ENCODE assay signal across 16 cellular contexts in the genomic region with DNA sequence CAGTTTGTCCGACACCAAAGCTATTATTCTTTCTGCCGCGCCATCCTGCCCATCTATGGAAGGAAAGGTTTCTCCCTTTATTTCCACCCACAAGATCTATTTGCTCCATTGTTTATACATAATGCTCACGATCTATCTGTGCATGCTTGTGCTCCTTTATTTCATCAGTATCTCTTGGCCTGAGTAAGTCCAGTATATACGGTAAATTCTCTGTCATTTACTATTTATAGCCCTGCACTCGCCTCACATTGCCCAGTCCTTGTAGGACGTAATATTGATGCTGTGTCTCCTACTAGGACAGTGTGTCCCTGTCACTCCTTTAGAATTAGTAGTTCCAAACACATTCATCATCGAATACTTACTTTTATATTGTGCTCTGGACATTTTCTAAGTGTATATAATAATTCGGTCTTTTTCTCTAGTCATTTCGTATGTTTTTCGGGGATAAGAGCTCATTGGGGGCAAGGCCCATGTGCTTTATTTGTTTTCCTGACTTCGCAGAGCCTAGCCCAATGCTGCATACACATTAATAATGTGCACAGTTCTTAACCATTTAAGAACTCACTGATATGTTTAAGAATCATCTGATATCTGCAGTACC. TPM values are rescaled to one million over a fixed set of nuclear protein-coding genes. Genes with fewer than 3 reads are reported as not detected.
DNase-seq lines count a peak whose midpoint lies in the region; ATAC-seq and TF ChIP-seq lines count a peak whose summit lies in the region.
"Had no signal": no experiment of that assay in that cellular context is flagged by ENCODE, and none has a peak within 500 bp of the region (broad histone marks: within the 10 kb centered on the region; RNA-seq: fewer than 3 reads in every experiment).

No MANE protein-coding gene starts in this region.

- H2AFZ ChIP-seq in SK-N-SH (ENCODE audit: low read depth) = no peak overlapping the region

- CTCF ChIA-PET in SK-N-SH (lab: Yijun Ruan, JAX) = interaction anchor here (1.3 kb wide), 1 partner anchor 96 kb away, joined by 3 read pairs; no protein-coding TSS in a partner anchor

- no peak for DNase-seq in SK-N-SH
- DNase-seq in fibroblast of pulmonary artery (ENCODE audit: low read depth) = peak; percentile 76
- DNase-seq in vagina (ENCODE audit: extremely low spot score in 2 of 2) = no peak
- no peak for DNase-seq in iPS-NIHi7 (ENCODE audit: extremely low spot score)
- DNase-seq in mesothelial cell of epicardium (ENCODE audit: low spot score in 2 of 2, unreplicated experiment in 2 of 2) = no peak
- no peak for DNase-seq in stimulated activated CD4-positive, alpha-beta T cell treated with anti-CD3 and anti-CD28 coated beads, Interleukin-15, amount 100 ng/mL, for 24 hours
- DNase-seq: activated CD4-positive, alpha-beta T cell treated with anti-CD3 and anti-CD28 coated beads for 1 hour; activated effector memory CD4-positive, alpha-beta T cell treated with Interleukin-2 at 50 U/mL for 16 hours; DMS 273 treated with DMSO at 0.1 percent for 48 hours; H9; naive thymus-derived CD8-positive, alpha-beta T cell; NCI-H345; SIG-M5 had no signal

- H3K4me1 ChIP-seq in SK-N-SH (ENCODE audit: control insufficient read depth in 1 of 2, insufficient read depth in 2 of 2, low read depth in 1 of 2, low read length in 1 of 2) (peaks cover 0 to 8% of the 10 kb centered on the region in 2 experiments; a peak in 1 of 4 replicates), vagina (peaks cover 13% of the 10 kb centered on the region)

- ATAC-seq in SK-N-SH treated with all-trans-retinoic acid at 6 μM for 48 hours = no peak
- ATAC-seq: naive thymus-derived CD8-positive, alpha-beta T cell had no signal

- H3K36me3 ChIP-seq in SK-N-SH (replicated peaks in 1 of 2; ENCODE audit: control insufficient read depth in 1 of 2, insufficient read depth in 2 of 2, low read length in 1 of 2) (no peaks in the 10 kb centered on the region), vagina (no peaks in the 10 kb centered on the region)

- TF ChIP-seq POLR2A in vagina (IDR thresholded peaks at IDR 0.05) = no peak

- H3K4me1 Mint-ChIP-seq in nephron (peaks cover 34% of the 10 kb centered on the region), mesothelial cell of epicardium (peaks cover 13% of the 10 kb centered on the region)

- TF ChIP-seq CTCF in SK-N-SH (IDR thresholded peaks at IDR 0.05) (no peak), fibroblast of pulmonary artery (IDR thresholded peaks at IDR 0.05; ENCODE audit: low read length, missing control alignments) (no peak), nephron (IDR thresholded peaks at IDR 0.05; ENCODE audit: unreplicated experiment in 3 of 3) (no peak), vagina (IDR thresholded peaks at IDR 0.05) (no peak), mesothelial cell of epicardium (IDR thresholded peaks at IDR 0.05; ENCODE audit: unreplicated experiment) (no peak)

- H3K9me2 ChIP-seq in SK-N-SH = no peaks in the 10 kb centered on the region

- no peaks in the 10 kb centered on the region for H3K9me3 ChIP-seq in SK-N-SH
- H3K9me3 ChIP-seq in vagina = peaks cover 6% of the 10 kb centered on the region

- H3F3A ChIP-seq in SK-N-SH (replicated peaks; ENCODE audit: insufficient read depth) = peaks cover 10% of the 10 kb centered on the region

- no peak for TF ChIP-seq EP300 in SK-N-SH (IDR thresholded peaks at IDR 0.05; ENCODE audit: borderline replicate concordance in 1 of 2, low read depth in 1 of 2, low read length in 1 of 2)

- H3K27ac Mint-ChIP-seq in nephron (peak overlapping the region; percentile 0 to 23 (median 5)), mesothelial cell of epicardium (no peak overlapping the region)
- H3K27ac Mint-ChIP-seq: H9 had no signal

- H3K27me3 ChIP-seq in SK-N-SH (ENCODE audit: insufficient read depth) (no peaks in the 10 kb centered on the region), vagina (no peaks in the 10 kb centered on the region)

- H3K9ac ChIP-seq in SK-N-SH = no peak overlapping the region

- peaks cover 6% of the 10 kb centered on the region for H3K9me3 Mint-ChIP-seq in nephron
- peaks cover 16% of the 10 kb centered on the region for H3K9me3 Mint-ChIP-seq in mesothelial cell of epicardium

- no peak overlapping the region for H3K4me2 ChIP-seq in SK-N-SH

- H3K27me3 Mint-ChIP-seq in nephron (ENCODE audit: low read depth) (no peaks in the 10 kb centered on the region), mesothelial cell of epicardium (ENCODE audit: low read depth) (peaks cover 43% of the 10 kb centered on the region)

- 62% methylated on average over 12 of the region's 12 CpGs for WGBS in SK-N-SH (ENCODE audit: low lambda C conversion rate)

- peaks cover 8% of the 10 kb centered on the region for H3K79me2 ChIP-seq in SK-N-SH (ENCODE audit: insufficient read depth)

- H4K20me1 ChIP-seq in SK-N-SH (ENCODE audit: insufficient read depth) = no peaks in the 10 kb centered on the region

- intact Hi-C loops in vagina (cut with DNase I) = loop anchor here (10.0 kb wide), 1 partner anchor 1453 kb away; a partner anchor contains a TSS

- H3K36me3 Mint-ChIP-seq in nephron (ENCODE audit: low read depth) (no peaks in the 10 kb centered on the region), mesothelial cell of epicardium (no peaks in the 10 kb centered on the region)

- H3K4me3 Mint-ChIP-seq in nephron = peak overlapping the region; percentile 4 to 60 (median 53)
- H3K4me3 Mint-ChIP-seq in mesothelial cell of epicardium = no peak overlapping the region
- H3K4me3 Mint-ChIP-seq: dendritic cell treated with granulocyte-macrophage colony-stimulating factor and Interleukin-4, amounts not matched to agents 40 ng/mL and 50 ng/mL, for 4 days; H9 had no signal

- H3K27ac ChIP-seq in SK-N-SH (ENCODE audit: low read depth in 2 of 2, low read length in 1 of 2) (no peak overlapping the region), vagina (peak overlapping the region; percentile 98)

- no peak for TF ChIP-seq RAD21 in SK-N-SH (IDR thresholded peaks at IDR 0.05; ENCODE audit: low read length)

- POLR2A ChIA-PET in SK-N-SH (lab: Yijun Ruan, JAX) = interaction anchor here (0.6 kb wide), 1 partner anchor 532 kb away, joined by 3 read pairs; no protein-coding TSS in a partner anchor

- H3K4me3 ChIP-seq in SK-N-SH (ENCODE audit: low read depth in 2 of 2, low read length in 1 of 2) (no peak overlapping the region), fibroblast of pulmonary artery (replicated peaks; ENCODE audit: low read depth, low read length) (no peak overlapping the region), vagina (peak overlapping the region in 1 of 2 donors; percentile 14)

TF ChIP-seq in SK-N-SH, 30 proteins besides CTCF, POLR2A, EP300 and RAD21:
- TF ChIP-seq MEF2A (IDR thresholded peaks at IDR 0.05; ENCODE audit: borderline replicate concordance, low read depth) = peak; percentile 56; the same call in 1 of the 2 replicates
- TF ChIP-seq, protein P1, sequence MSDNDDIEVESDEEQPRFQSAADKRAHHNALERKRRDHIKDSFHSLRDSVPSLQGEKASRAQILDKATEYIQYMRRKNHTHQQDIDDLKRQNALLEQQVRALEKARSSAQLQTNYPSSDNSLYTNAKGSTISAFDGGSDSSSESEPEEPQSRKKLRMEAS (IDR thresholded peaks at IDR 0.05; ENCODE audit: low read depth) = no peak

TF ChIP-seq in SK-N-SH treated with all-trans-retinoic acid at 6 μM for 48 hours, 23 proteins besides CTCF, POLR2A, EP300 and RAD21 (continues in another document):
- TF ChIP-seq, protein P2, sequence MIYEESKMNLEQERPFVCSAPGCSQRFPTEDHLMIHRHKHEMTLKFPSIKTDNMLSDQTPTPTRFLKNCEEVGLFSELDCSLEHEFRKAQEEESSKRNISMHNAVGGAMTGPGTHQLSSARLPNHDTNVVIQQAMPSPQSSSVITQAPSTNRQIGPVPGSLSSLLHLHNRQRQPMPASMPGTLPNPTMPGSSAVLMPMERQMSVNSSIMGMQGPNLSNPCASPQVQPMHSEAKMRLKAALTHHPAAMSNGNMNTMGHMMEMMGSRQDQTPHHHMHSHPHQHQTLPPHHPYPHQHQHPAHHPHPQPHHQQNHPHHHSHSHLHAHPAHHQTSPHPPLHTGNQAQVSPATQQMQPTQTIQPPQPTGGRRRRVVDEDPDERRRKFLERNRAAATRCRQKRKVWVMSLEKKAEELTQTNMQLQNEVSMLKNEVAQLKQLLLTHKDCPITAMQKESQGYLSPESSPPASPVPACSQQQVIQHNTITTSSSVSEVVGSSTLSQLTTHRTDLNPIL (CRISPR knock-in tag; IDR thresholded peaks at IDR 0.05; ENCODE audit: low read depth) = no peak
- TF ChIP-seq ZC3H10 (CRISPR knock-in tag; IDR thresholded peaks at IDR 0.05) (no peak), TCF4 (CRISPR knock-in tag; IDR thresholded peaks at IDR 0.05; ENCODE audit: borderline replicate concordance) (no peak), CSDC2 (CRISPR knock-in tag; IDR thresholded peaks at IDR 0.05) (no peak), PPARA (CRISPR knock-in tag; IDR thresholded peaks at IDR 0.05; ENCODE audit: borderline replicate concordance) (no peak), RARB (CRISPR knock-in tag; IDR thresholded peaks at IDR 0.05) (no peak), BACH2 (CRISPR knock-in tag; IDR thresholded peaks at IDR 0.05; ENCODE audit: borderline replicate concordance) (no peak), ESRRG (CRISPR knock-in tag; IDR thresholded peaks at IDR 0.05) (no peak)
- TF ChIP-seq, protein P3, sequence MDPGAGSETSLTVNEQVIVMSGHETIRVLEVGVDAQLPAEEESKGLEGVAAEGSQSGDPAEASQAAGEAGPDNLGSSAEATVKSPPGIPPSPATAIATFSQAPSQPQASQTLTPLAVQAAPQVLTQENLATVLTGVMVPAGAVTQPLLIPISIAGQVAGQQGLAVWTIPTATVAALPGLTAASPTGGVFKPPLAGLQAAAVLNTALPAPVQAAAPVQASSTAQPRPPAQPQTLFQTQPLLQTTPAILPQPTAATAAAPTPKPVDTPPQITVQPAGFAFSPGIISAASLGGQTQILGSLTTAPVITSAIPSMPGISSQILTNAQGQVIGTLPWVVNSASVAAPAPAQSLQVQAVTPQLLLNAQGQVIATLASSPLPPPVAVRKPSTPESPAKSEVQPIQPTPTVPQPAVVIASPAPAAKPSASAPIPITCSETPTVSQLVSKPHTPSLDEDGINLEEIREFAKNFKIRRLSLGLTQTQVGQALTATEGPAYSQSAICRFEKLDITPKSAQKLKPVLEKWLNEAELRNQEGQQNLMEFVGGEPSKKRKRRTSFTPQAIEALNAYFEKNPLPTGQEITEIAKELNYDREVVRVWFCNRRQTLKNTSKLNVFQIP (CRISPR knock-in tag; IDR thresholded peaks at IDR 0.05; ENCODE audit: borderline replicate concordance, low read depth) = no peak

RNA-seq across cellular contexts. Expression of a gene that starts 3.1 kb away (rescaled TPM):
- 49.3 and 74.3 TPM in 2 replicates for polyA plus RNA-seq in SK-N-SH (2012; rRNA removed)
- 45.2 and 58.2 TPM in 2 replicates for polyA plus RNA-seq in SK-N-SH (2012; cell fraction: cytosol; rRNA removed)
- polyA plus RNA-seq in SK-N-SH (2012; cell fraction: nucleus; rRNA removed) = 49.9 and 56.5 TPM in 2 replicates
- total RNA-seq in vagina (154 TPM), mesothelial cell of epicardium (42.4 to 45.5 TPM (median 45.0 TPM) in 3 replicates)
- polyA plus RNA-seq: naive thymus-derived CD8-positive, alpha-beta T cell had no signal
